Comparison of ENCODE assay signal across 1 cellular context in the genomic region with DNA sequence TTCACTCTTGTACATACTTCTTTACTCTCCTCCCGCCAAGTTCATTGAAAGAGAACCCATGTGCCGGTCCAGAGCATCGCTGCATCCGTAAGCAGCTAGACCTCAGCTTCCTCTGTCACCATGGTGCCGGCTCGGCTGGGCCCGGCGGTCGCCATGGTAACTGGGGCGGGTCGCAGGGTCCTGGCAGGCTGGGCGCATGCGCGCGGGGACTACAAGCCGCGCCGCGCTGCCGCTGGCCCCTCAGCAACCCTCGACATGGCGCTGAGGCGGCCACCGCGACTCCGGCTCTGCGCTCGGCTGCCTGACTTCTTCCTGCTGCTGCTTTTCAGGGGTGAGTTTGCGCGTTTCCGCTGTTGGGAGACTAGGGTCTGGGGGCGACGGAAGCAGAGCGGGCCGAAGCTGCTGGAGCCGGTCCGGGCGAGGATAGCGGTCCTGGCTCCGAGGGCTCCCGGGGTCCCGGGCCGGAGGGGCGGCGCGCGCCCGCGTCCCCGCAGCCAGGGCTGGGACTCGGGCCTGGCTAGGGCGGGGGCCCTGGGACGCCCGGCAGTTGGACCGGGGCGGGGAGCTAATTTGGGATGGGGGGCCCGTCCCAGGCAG.
TF ChIP-seq lines count a peak whose summit lies in the region.

A gene (plus strand): TSS at position 244 of the 597 bp plus-strand sequence. CDS start 12 bp downstream, at position 256.

TF ChIP-seq in K562, 482 proteins besides CTCF, POLR2A, EP300 and RAD21 (continued from another document and continues in another):
- no peak for TF ChIP-seq KLF1 (tag; IDR thresholded peaks at IDR 0.05)
- no peak for TF ChIP-seq ZNF263 (CRISPR knock-in tag; IDR thresholded peaks at IDR 0.05; ENCODE audit: borderline replicate concordance)
- TF ChIP-seq MAFK (IDR thresholded peaks at IDR 0.05; ENCODE audit: low read length), result no peak
- TF ChIP-seq ZFPM2 (CRISPR knock-in tag; IDR thresholded peaks at IDR 0.05), result no peak
- no peak for TF ChIP-seq JUN (IDR thresholded peaks at IDR 0.05; ENCODE audit: borderline replicate concordance, low read depth, low read length)
- no peak for TF ChIP-seq JUN (CRISPR knock-in tag; IDR thresholded peaks at IDR 0.05; ENCODE audit: borderline replicate concordance)
- TF ChIP-seq, protein P1, sequence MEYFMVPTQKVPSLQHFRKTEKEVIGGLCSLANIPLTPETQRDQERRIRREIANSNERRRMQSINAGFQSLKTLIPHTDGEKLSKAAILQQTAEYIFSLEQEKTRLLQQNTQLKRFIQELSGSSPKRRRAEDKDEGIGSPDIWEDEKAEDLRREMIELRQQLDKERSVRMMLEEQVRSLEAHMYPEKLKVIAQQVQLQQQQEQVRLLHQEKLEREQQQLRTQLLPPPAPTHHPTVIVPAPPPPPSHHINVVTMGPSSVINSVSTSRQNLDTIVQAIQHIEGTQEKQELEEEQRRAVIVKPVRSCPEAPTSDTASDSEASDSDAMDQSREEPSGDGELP (CRISPR knock-in tag; IDR thresholded peaks at IDR 0.05; ENCODE audit: borderline replicate concordance), result 0 out of 2 replicates have a peak, but pooled peaks have one; percentile 23
- TF ChIP-seq ZBTB17 (CRISPR knock-in tag; IDR thresholded peaks at IDR 0.05), result no peak
- TF ChIP-seq, protein P2, sequence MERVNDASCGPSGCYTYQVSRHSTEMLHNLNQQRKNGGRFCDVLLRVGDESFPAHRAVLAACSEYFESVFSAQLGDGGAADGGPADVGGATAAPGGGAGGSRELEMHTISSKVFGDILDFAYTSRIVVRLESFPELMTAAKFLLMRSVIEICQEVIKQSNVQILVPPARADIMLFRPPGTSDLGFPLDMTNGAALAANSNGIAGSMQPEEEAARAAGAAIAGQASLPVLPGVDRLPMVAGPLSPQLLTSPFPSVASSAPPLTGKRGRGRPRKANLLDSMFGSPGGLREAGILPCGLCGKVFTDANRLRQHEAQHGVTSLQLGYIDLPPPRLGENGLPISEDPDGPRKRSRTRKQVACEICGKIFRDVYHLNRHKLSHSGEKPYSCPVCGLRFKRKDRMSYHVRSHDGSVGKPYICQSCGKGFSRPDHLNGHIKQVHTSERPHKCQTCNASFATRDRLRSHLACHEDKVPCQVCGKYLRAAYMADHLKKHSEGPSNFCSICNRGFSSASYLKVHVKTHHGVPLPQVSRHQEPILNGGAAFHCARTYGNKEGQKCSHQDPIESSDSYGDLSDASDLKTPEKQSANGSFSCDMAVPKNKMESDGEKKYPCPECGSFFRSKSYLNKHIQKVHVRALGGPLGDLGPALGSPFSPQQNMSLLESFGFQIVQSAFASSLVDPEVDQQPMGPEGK (CRISPR knock-in tag; IDR thresholded peaks at IDR 0.05; ENCODE audit: borderline replicate concordance), result no peak
- peak; percentile 93 to 94 for TF ChIP-seq NRF1 (conservative IDR thresholded peaks at IDR 0.05 in 1 of 2, IDR thresholded peaks at IDR 0.05 in 1 of 2)
- no peak for TF ChIP-seq HNRNPUL1 (IDR thresholded peaks at IDR 0.05; ENCODE audit: low read length)
- TF ChIP-seq, protein P3, sequence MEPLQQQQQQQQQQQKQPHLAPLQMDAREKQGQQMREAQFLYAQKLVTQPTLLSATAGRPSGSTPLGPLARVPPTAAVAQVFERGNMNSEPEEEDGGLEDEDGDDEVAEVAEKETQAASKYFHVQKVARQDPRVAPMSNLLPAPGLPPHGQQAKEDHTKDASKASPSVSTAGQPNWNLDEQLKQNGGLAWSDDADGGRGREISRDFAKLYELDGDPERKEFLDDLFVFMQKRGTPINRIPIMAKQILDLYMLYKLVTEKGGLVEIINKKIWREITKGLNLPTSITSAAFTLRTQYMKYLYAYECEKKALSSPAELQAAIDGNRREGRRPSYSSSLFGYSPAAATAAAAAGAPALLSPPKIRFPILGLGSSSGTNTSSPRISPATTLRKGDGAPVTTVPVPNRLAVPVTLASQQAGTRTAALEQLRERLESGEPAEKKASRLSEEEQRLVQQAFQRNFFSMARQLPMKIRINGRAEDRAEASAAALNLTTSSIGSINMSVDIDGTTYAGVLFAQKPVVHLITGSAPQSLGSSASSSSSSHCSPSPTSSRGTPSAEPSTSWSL (CRISPR knock-in tag; IDR thresholded peaks at IDR 0.05; ENCODE audit: borderline replicate concordance), result no peak
- no peak for TF ChIP-seq KDM4B (IDR thresholded peaks at IDR 0.05; ENCODE audit: borderline replicate concordance in 2 of 2, low read depth in 1 of 2)
- TF ChIP-seq, protein P4, sequence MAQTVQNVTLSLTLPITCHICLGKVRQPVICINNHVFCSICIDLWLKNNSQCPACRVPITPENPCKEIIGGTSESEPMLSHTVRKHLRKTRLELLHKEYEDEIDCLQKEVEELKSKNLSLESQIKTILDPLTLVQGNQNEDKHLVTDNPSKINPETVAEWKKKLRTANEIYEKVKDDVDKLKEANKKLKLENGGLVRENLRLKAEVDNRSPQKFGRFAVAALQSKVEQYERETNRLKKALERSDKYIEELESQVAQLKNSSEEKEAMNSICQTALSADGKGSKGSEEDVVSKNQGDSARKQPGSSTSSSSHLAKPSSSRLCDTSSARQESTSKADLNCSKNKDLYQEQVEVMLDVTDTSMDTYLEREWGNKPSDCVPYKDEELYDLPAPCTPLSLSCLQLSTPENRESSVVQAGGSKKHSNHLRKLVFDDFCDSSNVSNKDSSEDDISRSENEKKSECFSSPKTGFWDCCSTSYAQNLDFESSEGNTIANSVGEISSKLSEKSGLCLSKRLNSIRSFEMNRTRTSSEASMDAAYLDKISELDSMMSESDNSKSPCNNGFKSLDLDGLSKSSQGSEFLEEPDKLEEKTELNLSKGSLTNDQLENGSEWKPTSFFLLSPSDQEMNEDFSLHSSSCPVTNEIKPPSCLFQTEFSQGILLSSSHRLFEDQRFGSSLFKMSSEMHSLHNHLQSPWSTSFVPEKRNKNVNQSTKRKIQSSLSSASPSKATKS (CRISPR knock-in tag; IDR thresholded peaks at IDR 0.05), result no peak
- TF ChIP-seq, protein P5, sequence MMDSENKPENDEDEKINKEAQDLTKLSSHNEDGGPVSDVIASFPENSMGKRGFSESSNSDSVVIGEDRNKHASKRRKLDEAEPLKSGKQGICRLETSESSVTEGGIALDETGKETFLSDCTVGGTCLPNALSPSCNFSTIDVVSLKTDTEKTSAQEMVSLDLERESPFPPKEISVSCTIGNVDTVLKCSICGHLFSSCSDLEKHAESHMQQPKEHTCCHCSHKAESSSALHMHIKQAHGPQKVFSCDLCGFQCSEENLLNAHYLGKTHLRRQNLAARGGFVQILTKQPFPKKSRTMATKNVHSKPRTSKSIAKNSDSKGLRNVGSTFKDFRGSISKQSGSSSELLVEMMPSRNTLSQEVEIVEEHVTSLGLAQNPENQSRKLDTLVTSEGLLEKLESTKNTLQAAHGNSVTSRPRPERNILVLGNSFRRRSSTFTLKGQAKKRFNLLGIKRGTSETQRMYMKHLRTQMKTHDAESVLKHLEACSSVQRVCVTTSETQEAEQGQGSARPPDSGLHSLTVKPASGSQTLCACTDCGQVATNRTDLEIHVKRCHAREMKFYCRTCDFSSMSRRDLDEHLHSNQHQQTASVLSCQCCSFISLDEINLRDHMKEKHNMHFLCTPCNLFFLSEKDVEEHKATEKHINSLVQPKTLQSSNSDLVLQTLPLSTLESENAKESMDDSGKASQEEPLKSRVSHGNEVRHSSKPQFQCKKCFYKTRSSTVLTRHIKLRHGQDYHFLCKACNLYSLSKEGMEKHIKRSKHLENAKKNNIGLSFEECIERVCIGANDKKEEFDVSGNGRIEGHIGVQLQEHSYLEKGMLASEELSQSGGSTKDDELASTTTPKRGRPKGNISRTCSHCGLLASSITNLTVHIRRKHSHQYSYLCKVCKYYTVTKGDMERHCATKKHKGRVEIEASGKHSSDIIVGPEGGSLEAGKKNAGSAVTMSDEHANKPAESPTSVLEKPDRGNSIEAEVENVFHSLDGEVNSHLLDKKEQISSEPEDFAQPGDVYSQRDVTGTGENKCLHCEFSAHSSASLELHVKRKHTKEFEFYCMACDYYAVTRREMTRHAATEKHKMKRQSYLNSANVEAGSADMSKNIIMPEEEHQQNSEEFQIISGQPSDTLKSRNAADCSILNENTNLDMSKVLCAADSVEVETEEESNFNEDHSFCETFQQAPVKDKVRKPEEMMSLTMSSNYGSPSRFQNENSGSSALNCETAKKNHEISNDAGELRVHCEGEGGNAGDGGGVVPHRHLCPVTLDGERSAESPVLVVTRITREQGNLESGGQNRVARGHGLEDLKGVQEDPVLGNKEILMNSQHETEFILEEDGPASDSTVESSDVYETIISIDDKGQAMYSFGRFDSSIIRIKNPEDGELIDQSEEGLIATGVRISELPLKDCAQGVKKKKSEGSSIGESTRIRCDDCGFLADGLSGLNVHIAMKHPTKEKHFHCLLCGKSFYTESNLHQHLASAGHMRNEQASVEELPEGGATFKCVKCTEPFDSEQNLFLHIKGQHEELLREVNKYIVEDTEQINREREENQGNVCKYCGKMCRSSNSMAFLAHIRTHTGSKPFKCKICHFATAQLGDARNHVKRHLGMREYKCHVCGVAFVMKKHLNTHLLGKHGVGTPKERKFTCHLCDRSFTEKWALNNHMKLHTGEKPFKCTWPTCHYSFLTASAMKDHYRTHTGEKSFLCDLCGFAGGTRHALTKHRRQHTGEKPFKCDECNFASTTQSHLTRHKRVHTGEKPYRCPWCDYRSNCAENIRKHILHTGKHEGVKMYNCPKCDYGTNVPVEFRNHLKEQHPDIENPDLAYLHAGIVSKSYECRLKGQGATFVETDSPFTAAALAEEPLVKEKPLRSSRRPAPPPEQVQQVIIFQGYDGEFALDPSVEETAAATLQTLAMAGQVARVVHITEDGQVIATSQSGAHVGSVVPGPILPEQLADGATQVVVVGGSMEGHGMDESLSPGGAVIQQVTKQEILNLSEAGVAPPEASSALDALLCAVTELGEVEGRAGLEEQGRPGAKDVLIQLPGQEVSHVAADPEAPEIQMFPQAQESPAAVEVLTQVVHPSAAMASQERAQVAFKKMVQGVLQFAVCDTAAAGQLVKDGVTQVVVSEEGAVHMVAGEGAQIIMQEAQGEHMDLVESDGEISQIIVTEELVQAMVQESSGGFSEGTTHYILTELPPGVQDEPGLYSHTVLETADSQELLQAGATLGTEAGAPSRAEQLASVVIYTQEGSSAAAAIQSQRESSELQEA (IDR thresholded peaks at IDR 0.05; ENCODE audit: low read depth), result no peak
- TF ChIP-seq DNMT1 (IDR thresholded peaks at IDR 0.05), result no peak
- TF ChIP-seq SMC3 (conservative IDR thresholded peaks at IDR 0.05; ENCODE audit: insufficient read depth, low read depth, low read length), result no peak
- TF ChIP-seq CREBBP (IDR thresholded peaks at IDR 0.05; ENCODE audit: low read depth, low read length), result no peak
- no peak for TF ChIP-seq ETV1 (tag; conservative IDR thresholded peaks at IDR 0.05; ENCODE audit: low read depth)
- TF ChIP-seq ZNF766 (CRISPR knock-in tag; conservative IDR thresholded peaks at IDR 0.05), result no peak
- TF ChIP-seq, protein P6, sequence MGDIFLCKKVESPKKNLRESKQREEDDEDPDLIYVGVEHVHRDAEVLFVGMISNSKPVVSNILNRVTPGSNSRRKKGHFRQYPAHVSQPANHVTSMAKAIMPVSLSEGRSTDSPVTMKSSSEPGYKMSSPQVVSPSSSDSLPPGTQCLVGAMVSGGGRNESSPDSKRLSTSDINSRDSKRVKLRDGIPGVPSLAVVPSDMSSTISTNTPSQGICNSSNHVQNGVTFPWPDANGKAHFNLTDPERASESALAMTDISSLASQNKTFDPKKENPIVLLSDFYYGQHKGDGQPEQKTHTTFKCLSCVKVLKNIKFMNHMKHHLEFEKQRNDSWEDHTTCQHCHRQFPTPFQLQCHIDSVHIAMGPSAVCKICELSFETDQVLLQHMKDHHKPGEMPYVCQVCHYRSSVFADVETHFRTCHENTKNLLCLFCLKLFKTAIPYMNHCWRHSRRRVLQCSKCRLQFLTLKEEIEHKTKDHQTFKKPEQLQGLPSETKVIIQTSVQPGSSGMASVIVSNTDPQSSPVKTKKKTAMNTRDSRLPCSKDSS (IDR thresholded peaks at IDR 0.05; ENCODE audit: low read depth, partially characterized antibody), result no peak
- no peak for TF ChIP-seq PHB2 (IDR thresholded peaks at IDR 0.05; ENCODE audit: low read depth)
- TF ChIP-seq ESRRA (IDR thresholded peaks at IDR 0.05; ENCODE audit: borderline replicate concordance, low read depth), result no peak
- no peak for TF ChIP-seq ZNF589 (CRISPR knock-in tag; IDR thresholded peaks at IDR 0.05; ENCODE audit: low read depth)
- TF ChIP-seq, protein P7, sequence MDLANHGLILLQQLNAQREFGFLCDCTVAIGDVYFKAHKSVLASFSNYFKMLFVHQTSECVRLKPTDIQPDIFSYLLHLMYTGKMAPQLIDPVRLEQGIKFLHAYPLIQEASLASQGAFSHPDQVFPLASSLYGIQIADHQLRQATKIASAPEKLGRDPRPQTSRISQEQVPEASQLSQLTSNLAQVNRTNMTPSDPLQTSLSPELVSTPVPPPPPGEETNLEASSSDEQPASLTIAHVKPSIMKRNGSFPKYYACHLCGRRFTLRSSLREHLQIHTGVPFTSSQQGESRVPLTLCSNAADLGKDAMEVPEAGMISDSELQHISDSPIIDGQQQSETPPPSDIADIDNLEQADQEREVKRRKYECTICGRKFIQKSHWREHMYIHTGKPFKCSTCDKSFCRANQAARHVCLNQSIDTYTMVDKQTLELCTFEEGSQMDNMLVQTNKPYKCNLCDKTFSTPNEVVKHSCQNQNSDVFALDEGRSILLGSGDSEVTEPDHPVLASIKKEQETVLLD (IDR thresholded peaks at IDR 0.05), result peak; percentile 56; the same call in 1 of the 2 replicates
- TF ChIP-seq PCBP2 (IDR thresholded peaks at IDR 0.05; ENCODE audit: low read depth, low read length, poor library complexity, severe bottlenecking), result no peak
- no peak for TF ChIP-seq GABPB2 (CRISPR knock-in tag; conservative IDR thresholded peaks at IDR 0.05)
- TF ChIP-seq DIDO1 (tag; IDR thresholded peaks at IDR 0.05; ENCODE audit: low read depth), result no peak
- TF ChIP-seq EGR1 (conservative IDR thresholded peaks at IDR 0.05), result no peak
- no peak for TF ChIP-seq RFX5 (IDR thresholded peaks at IDR 0.05; ENCODE audit: low read depth, low read length)
- no peak for TF ChIP-seq THRAP3 (IDR thresholded peaks at IDR 0.05; ENCODE audit: borderline replicate concordance)
- TF ChIP-seq, protein P8, sequence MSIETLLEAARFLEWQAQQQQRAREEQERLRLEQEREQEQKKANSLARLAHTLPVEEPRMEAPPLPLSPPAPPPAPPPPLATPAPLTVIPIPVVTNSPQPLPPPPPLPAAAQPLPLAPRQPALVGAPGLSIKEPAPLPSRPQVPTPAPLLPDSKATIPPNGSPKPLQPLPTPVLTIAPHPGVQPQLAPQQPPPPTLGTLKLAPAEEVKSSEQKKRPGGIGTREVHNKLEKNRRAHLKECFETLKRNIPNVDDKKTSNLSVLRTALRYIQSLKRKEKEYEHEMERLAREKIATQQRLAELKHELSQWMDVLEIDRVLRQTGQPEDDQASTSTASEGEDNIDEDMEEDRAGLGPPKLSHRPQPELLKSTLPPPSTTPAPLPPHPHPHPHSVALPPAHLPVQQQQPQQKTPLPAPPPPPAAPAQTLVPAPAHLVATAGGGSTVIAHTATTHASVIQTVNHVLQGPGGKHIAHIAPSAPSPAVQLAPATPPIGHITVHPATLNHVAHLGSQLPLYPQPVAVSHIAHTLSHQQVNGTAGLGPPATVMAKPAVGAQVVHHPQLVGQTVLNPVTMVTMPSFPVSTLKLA (conservative IDR thresholded peaks at IDR 0.05), result no peak
- TF ChIP-seq ESRRB (CRISPR knock-in tag; IDR thresholded peaks at IDR 0.05; ENCODE audit: borderline replicate concordance), result no peak
- no peak for TF ChIP-seq ZNF785 (CRISPR knock-in tag; IDR thresholded peaks at IDR 0.05)
- TF ChIP-seq EZH2 (IDR thresholded peaks at IDR 0.05; ENCODE audit: borderline replicate concordance, low read depth, low read length), result no peak
- no peak for TF ChIP-seq ZNF274 (IDR thresholded peaks at IDR 0.05; ENCODE audit: borderline replicate concordance, low read depth, low read length)
- TF ChIP-seq HLTF (IDR thresholded peaks at IDR 0.05), result no peak
- TF ChIP-seq, protein P9, sequence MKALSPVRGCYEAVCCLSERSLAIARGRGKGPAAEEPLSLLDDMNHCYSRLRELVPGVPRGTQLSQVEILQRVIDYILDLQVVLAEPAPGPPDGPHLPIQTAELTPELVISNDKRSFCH (CRISPR knock-in tag; IDR thresholded peaks at IDR 0.05), result no peak
- TF ChIP-seq, protein P9 (tag; IDR thresholded peaks at IDR 0.05), result no peak
